Comparison of ENCODE assay signal across 12 cellular contexts in genomic region chr15:82021992-82022391, GRCh38. TPM values are rescaled to one million over a fixed set of nuclear protein-coding genes. Genes with fewer than 3 reads are reported as not detected.
A peak's percentile ranks its signal among the peaks of the same experiment; 100 is the strongest.
DNase-seq lines count a peak whose midpoint lies in the region; ATAC-seq and TF ChIP-seq lines count a peak whose summit lies in the region.
"Had no signal": no experiment of that assay in that cellular context is flagged by ENCODE, and none has a peak within 500 bp of the region (broad histone marks: within the 10 kb centered on the region; RNA-seq: fewer than 3 reads in every experiment).

No MANE protein-coding gene starts in this region.

- H2AFZ ChIP-seq in hepatocyte: no peak overlapping the region
- H2AFZ ChIP-seq: GM23248, parathyroid adenoma had no signal

- H4K20me1 ChIP-seq in hepatocyte (ENCODE audit: insufficient read depth, poor library complexity, severe bottlenecking): no peaks in the 10 kb centered on the region

- H3K27me3 ChIP-seq in RWPE2 (ENCODE audit: insufficient read depth, poor library complexity, severe bottlenecking) (no peaks in the 10 kb centered on the region), hepatocyte (peaks cover 5% of the 10 kb centered on the region)

- DNase-seq in DMS 273 treated with DMSO at 0.1 percent for 48 hours (lab: John Stamatoyannopoulos, UW) (peak; percentile 81), NCI-H1436 treated with DMSO at 0.1 percent for 48 hours (lab: John Stamatoyannopoulos, UW) (peak; percentile 14), RWPE2 (ENCODE audit: low spot score) (peak; percentile 90), hepatocyte (ENCODE audit: low spot score) (peak; percentile 29), hippocampal formation (lab: John Stamatoyannopoulos, UW) (no peak), NCI-H1048 (lab: John Stamatoyannopoulos, UW) (no peak), UCSD-AML1 (lab: John Stamatoyannopoulos, UW; ENCODE audit: unreplicated experiment) (no peak)
- DNase-seq: GM23248, SIG-M5 had no signal

- H3K9me2 ChIP-seq in hepatocyte (replicated peaks; ENCODE audit: insufficient read depth): no peaks in the 10 kb centered on the region

- no peaks in the 10 kb centered on the region for H3K36me3 ChIP-seq in RWPE2 (ENCODE audit: low read depth)
- H3K36me3 ChIP-seq in hepatocyte (replicated peaks; ENCODE audit: insufficient read depth, low read depth): no peaks in the 10 kb centered on the region

- TF ChIP-seq CTCF in RWPE2 (IDR thresholded peaks at IDR 0.05; ENCODE audit: poor library complexity, severe bottlenecking): no peak
- TF ChIP-seq CTCF in hepatocyte (IDR thresholded peaks at IDR 0.05; ENCODE audit: poor library complexity): no peak

- H3K27ac ChIP-seq in RWPE2 (ENCODE audit: poor library complexity, severe bottlenecking) (no peak overlapping the region), hepatocyte (no peak overlapping the region)
- H3K27ac ChIP-seq: coronary artery, GM23248, parathyroid adenoma had no signal

- H3K79me2 ChIP-seq in hepatocyte: no peaks in the 10 kb centered on the region
- H3K79me2 ChIP-seq: parathyroid adenoma had no signal

- no peak overlapping the region for H3K4me2 ChIP-seq in hepatocyte

- H3K4me1 ChIP-seq in RWPE2 (ENCODE audit: insufficient read depth, poor library complexity, severe bottlenecking) (peaks cover 15% of the 10 kb centered on the region), hepatocyte (ENCODE audit: insufficient read depth) (no peaks in the 10 kb centered on the region)
- H3K4me1 ChIP-seq: parathyroid adenoma had no signal

- H3K9me3 ChIP-seq in RWPE2 (ENCODE audit: severe bottlenecking) (no peaks in the 10 kb centered on the region), hepatocyte (ENCODE audit: low read depth) (no peaks in the 10 kb centered on the region)

- WGBS in hepatocyte (ENCODE audit: low lambda C conversion rate, missing lambda C conversion rate): 59% methylated on average over 1 of the region's 1 CpG

- H3K4me3 ChIP-seq in RWPE2 (ENCODE audit: severe bottlenecking) (no peak overlapping the region), hepatocyte (no peak overlapping the region)
- H3K4me3 ChIP-seq: coronary artery, GM23248 had no signal

- peak; percentile 88 for ATAC-seq in RWPE2 (ENCODE audit: low read depth)
- no peak for ATAC-seq in GM18909 (IDR thresholded peaks at IDR 0.05; ENCODE audit: poor library complexity, unreplicated experiment)

RNA-seq across cellular contexts. Expression of gene MEX3B, which starts 23.8 kb away (rescaled TPM):
- total RNA-seq in hepatocyte: 6.9 and 10.0 TPM in 2 replicates
- 2.6 and 4.8 TPM in 2 replicates for polyA plus RNA-seq in hepatocyte

Comparison
In these comparisons a context has a peak if more than half of its experiments do, and no peak if none do; other contexts are left out.
1. DNase-seq: peak in DMS 273 treated with DMSO at 0.1 percent for 48 hours (single experiment), NCI-H1436 treated with DMSO at 0.1 percent for 48 hours (single experiment), RWPE2 (single experiment) and hepatocyte (single experiment); none in hippocampal formation (0 of 2), NCI-H1048 (single experiment) and UCSD-AML1 (single experiment).